ENCODE assay signal across 13 cellular contexts in genomic region chr4:164955107-164955805, GRCh38. TPM values are rescaled to one million over a fixed set of nuclear protein-coding genes. Genes with fewer than 3 reads are reported as not detected.
DNase-seq lines count a peak whose midpoint lies in the region; ATAC-seq and TF ChIP-seq lines count a peak whose summit lies in the region.
"Had no signal": no experiment of that assay in that cellular context is flagged by ENCODE, and none has a peak within 500 bp of the region (broad histone marks: within the 10 kb centered on the region; RNA-seq: fewer than 3 reads in every experiment).

No MANE protein-coding gene starts in this region.

- no peak overlapping the region for H3K4me3 ChIP-seq in fibroblast of mammary gland (ENCODE audit: control insufficient read depth, low read depth, low read length)
- H3K4me3 ChIP-seq: body of pancreas had no signal

- ATAC-seq in activated T-cell treated with anti-CD3 and anti-CD28 coated beads, Interleukin-2, amount 50 U/mL, for 72 hours (replicated peaks in 1 of 2) = no peak
- ATAC-seq: body of pancreas had no signal

- peaks cover 5 to 11% of the 10 kb centered on the region in 2 donors for H3K36me3 Mint-ChIP-seq in activated T-cell treated with anti-CD3 and anti-CD28 coated beads, Interleukin-2, amount 50 U/mL, for 72 hours (ENCODE audit: insufficient read depth in 2 of 2)
- H3K36me3 Mint-ChIP-seq in progenitor cell of endocrine pancreas (ENCODE audit: insufficient read depth) = peaks cover 3% of the 10 kb centered on the region

- DNase-seq in activated T-cell treated with anti-CD3 and anti-CD28 coated beads, Interleukin-2, amount 50 U/mL, for 72 hours = no peak
- no peak for DNase-seq in activated T-cell treated with anti-CD3 and anti-CD28 coated beads for 4 hours
- DNase-seq in NCI-H226 = peak; percentile 44
- peak; percentile 49 for DNase-seq in fibroblast of mammary gland (ENCODE audit: low read depth)
- no peak for DNase-seq in progenitor cell of endocrine pancreas (ENCODE audit: low spot score, unreplicated experiment)
- no peak for DNase-seq in GM10266 (ENCODE audit: extremely low spot score)
- DNase-seq in SW480 (ENCODE audit: low spot score) = no peak
- no peak for DNase-seq in DMS79 treated with DMSO at 0.1 percent for 48 hours (lab: John Stamatoyannopoulos, UW)
- DNase-seq: activated CD4-positive, alpha-beta T cell treated with anti-CD3 and anti-CD28 coated beads for 4 hours; activated effector memory CD4-positive, alpha-beta T cell treated with anti-CD3 and anti-CD28 coated beads, Interleukin-2, amount 50 U/mL, for 16 hours; body of pancreas; Calu3; dermis blood vessel endothelial cell had no signal

- H3K4me3 Mint-ChIP-seq in activated T-cell treated with anti-CD3 and anti-CD28 coated beads, Interleukin-2, amount 50 U/mL, for 72 hours = peak overlapping the region; percentile 27 to 37
- peak overlapping the region; percentile 51 for H3K4me3 Mint-ChIP-seq in progenitor cell of endocrine pancreas (ENCODE audit: low read depth)

- no peak overlapping the region for H3K27ac Mint-ChIP-seq in activated T-cell treated with anti-CD3 and anti-CD28 coated beads, Interleukin-2, amount 50 U/mL, for 72 hours
- no peak overlapping the region for H3K27ac Mint-ChIP-seq in progenitor cell of endocrine pancreas

- peaks cover 3 to 9% of the 10 kb centered on the region in 2 donors for H3K9me3 Mint-ChIP-seq in activated T-cell treated with anti-CD3 and anti-CD28 coated beads, Interleukin-2, amount 50 U/mL, for 72 hours
- peaks cover 3% of the 10 kb centered on the region for H3K9me3 Mint-ChIP-seq in progenitor cell of endocrine pancreas (ENCODE audit: low read depth)

- H3K27me3 Mint-ChIP-seq in activated T-cell treated with anti-CD3 and anti-CD28 coated beads, Interleukin-2, amount 50 U/mL, for 72 hours (ENCODE audit: low read depth) = peaks cover 28% of the 10 kb centered on the region
- H3K27me3 Mint-ChIP-seq in progenitor cell of endocrine pancreas = peaks cover 4% of the 10 kb centered on the region

- peaks cover 19% of the 10 kb centered on the region for H3K4me1 Mint-ChIP-seq in activated T-cell treated with anti-CD3 and anti-CD28 coated beads, Interleukin-2, amount 50 U/mL, for 72 hours (ENCODE audit: low read depth)
- peaks cover 12% of the 10 kb centered on the region for H3K4me1 Mint-ChIP-seq in progenitor cell of endocrine pancreas (ENCODE audit: low read depth)

- TF ChIP-seq CTCF in fibroblast of mammary gland (conservative IDR thresholded peaks at IDR 0.05; ENCODE audit: control insufficient read depth, insufficient read depth, low read depth, low read length) (no peak), progenitor cell of endocrine pancreas (IDR thresholded peaks at IDR 0.05; ENCODE audit: unreplicated experiment) (no peak), GM10266 (IDR thresholded peaks at IDR 0.05; ENCODE audit: control insufficient read depth, insufficient read depth, low read depth, missing control alignments) (no peak)

RNA-seq across cellular contexts. Expression of gene TRIM61, which starts 22.2 kb away (rescaled TPM):
- 1 to 10 TPM; 1.2 to 1.8 TPM for total RNA-seq in activated T-cell treated with anti-CD3 and anti-CD28 coated beads, Interleukin-2, amount 50 U/mL, for 72 hours
- 2.3 and 3.5 TPM in 2 replicates for total RNA-seq in progenitor cell of endocrine pancreas
- total RNA-seq: body of pancreas, dermis blood vessel endothelial cell had no signal

Comparison
In these comparisons a context has a peak if more than half of its experiments do, and no peak if none do; other contexts are left out.
1. DNase-seq: peak in NCI-H226 (single experiment) and fibroblast of mammary gland (single experiment); none in activated T-cell treated with anti-CD3 and anti-CD28 coated beads, Interleukin-2, amount 50 U/mL, for 72 hours (0 of 2), activated T-cell treated with anti-CD3 and anti-CD28 coated beads for 4 hours (single experiment), progenitor cell of endocrine pancreas (single experiment), GM10266 (single experiment), SW480 (single experiment) and DMS79 treated with DMSO at 0.1 percent for 48 hours (single experiment).